ENCODE assay signal across 8 cellular contexts in genomic region chr17:42459983-42460300, GRCh38. TPM values are rescaled to one million over a fixed set of nuclear protein-coding genes. Genes with fewer than 3 reads are reported as not detected.
DNase-seq lines count a peak whose midpoint lies in the region; ATAC-seq and TF ChIP-seq lines count a peak whose summit lies in the region.

No MANE protein-coding gene starts in this region.

- peak overlapping the region; percentile 91 for H3K4me3 Mint-ChIP-seq in activated T-helper 1 cell treated with anti-CD3 and anti-CD28 coated beads, Interleukin-12 subunit alpha, Interleukin-12 subunit beta, Interleukin-2, Interleukin-4 antibody, amounts not matched to agents 30 ng/mL and 10 ng/mL and 1 ng/mL, durations not matched to agents 14 hours and 24 hours and 36 hours
- peak overlapping the region; percentile 89 for H3K4me3 Mint-ChIP-seq in progenitor cell of endocrine pancreas (ENCODE audit: low read depth)

- TF ChIP-seq EP300 in gastroesophageal sphincter (IDR thresholded peaks at IDR 0.05), result no peak

- WGBS in gastroesophageal sphincter (ENCODE audit: low coverage in 1 of 2), 2 donors, result 3 to 6% methylated on average over 4 of the region's 4 CpGs

- no peak for TF ChIP-seq CTCF in gastroesophageal sphincter (IDR thresholded peaks at IDR 0.05)
- TF ChIP-seq CTCF in progenitor cell of endocrine pancreas (IDR thresholded peaks at IDR 0.05; ENCODE audit: unreplicated experiment), result no peak

- H3K9me3 ChIP-seq in gastroesophageal sphincter, result no peaks in the 10 kb centered on the region

- H3K4me3 ChIP-seq in gastroesophageal sphincter, result peak overlapping the region; percentile 81 to 94

- intact Hi-C loops in activated T-helper 1 cell treated with anti-CD3 and anti-CD28 coated beads, Interleukin-12 subunit alpha, Interleukin-12 subunit beta, Interleukin-2, Interleukin-4 antibody, amounts not matched to agents 30 ng/mL and 10 ng/mL and 1 ng/mL, durations not matched to agents 14 hours and 24 hours and 36 hours (cut with micrococcal nuclease), result loop anchor here (1.0 to 5.0 kb wide), 3 partner anchors 24 to 278 kb away; partner anchors contain the start of genes KCNH4 and STAT3
- intact Hi-C loops in posterior vena cava (cut with DNase I), result loop anchor here in 1 of 2 donors (10.0 kb wide), 1 partner anchor 225 kb away; the partner anchor contains the start of genes CCR10 and CNTNAP1

- no peak for TF ChIP-seq POLR2A in gastroesophageal sphincter (IDR thresholded peaks at IDR 0.05)

- no peaks in the 10 kb centered on the region for H3K27me3 ChIP-seq in gastroesophageal sphincter

- no peaks in the 10 kb centered on the region for H3K9me3 Mint-ChIP-seq in activated T-helper 1 cell treated with anti-CD3 and anti-CD28 coated beads, Interleukin-12 subunit alpha, Interleukin-12 subunit beta, Interleukin-2, Interleukin-4 antibody, amounts not matched to agents 30 ng/mL and 10 ng/mL and 1 ng/mL, durations not matched to agents 14 hours and 24 hours and 36 hours
- peaks cover 3% of the 10 kb centered on the region for H3K9me3 Mint-ChIP-seq in progenitor cell of endocrine pancreas (ENCODE audit: low read depth)

- H3K36me3 ChIP-seq in gastroesophageal sphincter, result peaks cover 0 to 39% of the 10 kb centered on the region in 2 donors

- H3K36me3 Mint-ChIP-seq in activated T-helper 1 cell treated with anti-CD3 and anti-CD28 coated beads, Interleukin-12 subunit alpha, Interleukin-12 subunit beta, Interleukin-2, Interleukin-4 antibody, amounts not matched to agents 30 ng/mL and 10 ng/mL and 1 ng/mL, durations not matched to agents 14 hours and 24 hours and 36 hours (ENCODE audit: low read depth), result peaks cover 5% of the 10 kb centered on the region
- no peaks in the 10 kb centered on the region for H3K36me3 Mint-ChIP-seq in progenitor cell of endocrine pancreas (ENCODE audit: insufficient read depth)

- H3K27ac ChIP-seq in gastroesophageal sphincter, result peak overlapping the region; percentile 96 to 99 (median 98)

- ATAC-seq in gastroesophageal sphincter (peak; percentile 17), GM21367 (IDR thresholded peaks at IDR 0.05; ENCODE audit: unreplicated experiment) (no peak)

- H3K4me1 ChIP-seq in gastroesophageal sphincter, result peaks cover 8 to 58% (median 9%) of the 10 kb centered on the region in 3 donors

- H3K27ac Mint-ChIP-seq in activated T-helper 1 cell treated with anti-CD3 and anti-CD28 coated beads, Interleukin-12 subunit alpha, Interleukin-12 subunit beta, Interleukin-2, Interleukin-4 antibody, amounts not matched to agents 30 ng/mL and 10 ng/mL and 1 ng/mL, durations not matched to agents 14 hours and 24 hours and 36 hours, result peak overlapping the region; percentile 68
- peak overlapping the region; percentile 76 for H3K27ac Mint-ChIP-seq in progenitor cell of endocrine pancreas

- peak; percentile 71 for DNase-seq in EH (ENCODE audit: low read depth)
- peak; percentile 68 for DNase-seq in M059J (ENCODE audit: low read depth)
- peak; percentile 4 for DNase-seq in activated T-helper 1 cell treated with anti-CD3 and anti-CD28 coated beads, Interleukin-12 subunit alpha, Interleukin-12 subunit beta, Interleukin-2, Interleukin-4 antibody, amounts not matched to agents 30 ng/mL and 10 ng/mL and 1 ng/mL, durations not matched to agents 14 hours and 24 hours and 36 hours (ENCODE audit: low spot score)
- no peak for DNase-seq in progenitor cell of endocrine pancreas (ENCODE audit: low spot score, unreplicated experiment)
- no peak for DNase-seq in posterior vena cava (ENCODE audit: low spot score)
- no peak for DNase-seq in HuH-7 (ENCODE audit: low spot score)

- H3K4me1 Mint-ChIP-seq in activated T-helper 1 cell treated with anti-CD3 and anti-CD28 coated beads, Interleukin-12 subunit alpha, Interleukin-12 subunit beta, Interleukin-2, Interleukin-4 antibody, amounts not matched to agents 30 ng/mL and 10 ng/mL and 1 ng/mL, durations not matched to agents 14 hours and 24 hours and 36 hours (ENCODE audit: low read depth), result peaks cover 44% of the 10 kb centered on the region
- peaks cover 39% of the 10 kb centered on the region for H3K4me1 Mint-ChIP-seq in progenitor cell of endocrine pancreas (ENCODE audit: low read depth)

- H3K27me3 Mint-ChIP-seq in activated T-helper 1 cell treated with anti-CD3 and anti-CD28 coated beads, Interleukin-12 subunit alpha, Interleukin-12 subunit beta, Interleukin-2, Interleukin-4 antibody, amounts not matched to agents 30 ng/mL and 10 ng/mL and 1 ng/mL, durations not matched to agents 14 hours and 24 hours and 36 hours (ENCODE audit: insufficient read depth), result peaks cover 8% of the 10 kb centered on the region
- H3K27me3 Mint-ChIP-seq in progenitor cell of endocrine pancreas, result no peaks in the 10 kb centered on the region

RNA-seq across cellular contexts. Expression of gene ATP6V0A1, which starts 1.3 kb away (rescaled TPM):
- total RNA-seq in M059J (2014; rRNA removed; shearing (Covaris generic)), result 21.5 and 29.6 TPM in 2 replicates
- 23.2 and 27.1 TPM in 2 replicates for total RNA-seq in activated T-helper 1 cell treated with anti-CD3 and anti-CD28 coated beads, Interleukin-12 subunit alpha, Interleukin-12 subunit beta, Interleukin-2, Interleukin-4 antibody, amounts not matched to agents 30 ng/mL and 10 ng/mL and 1 ng/mL, durations not matched to agents 14 hours and 24 hours and 36 hours
- total RNA-seq in gastroesophageal sphincter, result 10 to 100 TPM; 47.5 to 84.5 (median 65.4) TPM
- total RNA-seq in progenitor cell of endocrine pancreas, result 86.3 and 90.5 TPM in 2 replicates
- total RNA-seq in posterior vena cava, result 10 to 100 TPM; 69.6 to 70.1 TPM

RNA-seq across cellular contexts. Expression of gene CAVIN1, which starts 36.9 kb away (rescaled TPM):
- total RNA-seq in M059J (2014; rRNA removed; shearing (Covaris generic)), result 233 and 412 TPM in 2 replicates
- total RNA-seq in activated T-helper 1 cell treated with anti-CD3 and anti-CD28 coated beads, Interleukin-12 subunit alpha, Interleukin-12 subunit beta, Interleukin-2, Interleukin-4 antibody, amounts not matched to agents 30 ng/mL and 10 ng/mL and 1 ng/mL, durations not matched to agents 14 hours and 24 hours and 36 hours, result 0.91 and 0.96 TPM in 2 replicates
- 1,000 to 10,000 TPM in 2 of 4 donors, 100 to 1,000 TPM in 2; 615 to 1,266 (median 897) TPM for total RNA-seq in gastroesophageal sphincter
- 1.1 and 1.8 TPM in 2 replicates for total RNA-seq in progenitor cell of endocrine pancreas
- 100 to 1,000 TPM; 733 to 737 TPM for total RNA-seq in posterior vena cava

Comparison
In these comparisons a context has a peak if more than half of its experiments do, and no peak if none do; other contexts are left out.
1. DNase-seq: peak in EH (single experiment), M059J (single experiment) and activated T-helper 1 cell treated with anti-CD3 and anti-CD28 coated beads, Interleukin-12 subunit alpha, Interleukin-12 subunit beta, Interleukin-2, Interleukin-4 antibody, amounts not matched to agents 30 ng/mL and 10 ng/mL and 1 ng/mL, durations not matched to agents 14 hours and 24 hours and 36 hours (single experiment); none in progenitor cell of endocrine pancreas (single experiment), posterior vena cava (single experiment) and HuH-7 (single experiment).
2. RNA of gene CAVIN1, which starts 36.9 kb away (total RNA-seq): 615 to 1,266 TPM in gastroesophageal sphincter, 733 to 737 TPM in posterior vena cava and 233 to 412 TPM in M059J; 1.1 to 1.8 TPM in progenitor cell of endocrine pancreas and 0.91 to 0.96 TPM in activated T-helper 1 cell treated with anti-CD3 and anti-CD28 coated beads, Interleukin-12 subunit alpha, Interleukin-12 subunit beta, Interleukin-2, Interleukin-4 antibody, amounts not matched to agents 30 ng/mL and 10 ng/mL and 1 ng/mL, durations not matched to agents 14 hours and 24 hours and 36 hours; every median in the first group is over 10 times any median in the second.